In genomic region chr7:152270427-152270826, GRCh38 we compare ENCODE assay signal across 7 cellular contexts.
DNase-seq lines count a peak whose midpoint lies in the region; FAIRE-seq and TF ChIP-seq lines count a peak whose summit lies in the region.
"Not testable (repeated sequence)": the region's sequence is repeated elsewhere in the genome, so short reads cannot be mapped to it uniquely, and the experiment has no call there.

No MANE protein-coding gene starts in this region.

- H3K79me1 ChIP-seq in mesenchymal stem cell (replicated peaks; ENCODE audit: low read length, poor library complexity, severe bottlenecking): not testable (repeated sequence)

- H3K18ac ChIP-seq in mesenchymal stem cell (ENCODE audit: low read depth in 1 of 2, low read length in 2 of 2): not testable (repeated sequence)

- not testable (repeated sequence) for H2AFZ ChIP-seq in astrocyte (ENCODE audit: low read depth, low read length); mesenchymal stem cell (ENCODE audit: low read depth, low read length)

- not testable (repeated sequence) for H3K79me2 ChIP-seq in astrocyte (ENCODE audit: insufficient read depth, low read length)

- H3K4me1 Mint-ChIP-seq in astrocyte (ENCODE audit: low read depth, unreplicated experiment) (peaks cover 14% of the 10 kb centered on the region), chondrocyte (ENCODE audit: low read depth) (peaks cover 15% of the 10 kb centered on the region)
- H3K4me1 Mint-ChIP-seq in progenitor cell of endocrine pancreas (ENCODE audit: low read depth): not testable (repeated sequence)

- not testable (repeated sequence) for H2BK5ac ChIP-seq in mesenchymal stem cell (ENCODE audit: low read depth, low read length, poor library complexity, severe bottlenecking)

- not testable (repeated sequence) for TF ChIP-seq POLR2A in GM12891 (IDR thresholded peaks at IDR 0.05; ENCODE audit: low read depth, low read length)

- H3K27ac Mint-ChIP-seq in astrocyte (ENCODE audit: unreplicated experiment): peak overlapping the region; percentile 37
- peak overlapping the region; percentile 42 for H3K27ac Mint-ChIP-seq in chondrocyte (ENCODE audit: unreplicated experiment)
- H3K27ac Mint-ChIP-seq in progenitor cell of endocrine pancreas: peak overlapping the region; percentile 76

- H3K4me3 ChIP-seq in astrocyte (ENCODE audit: insufficient read depth, low read depth, low read length); fibroblast of the aortic adventitia (ENCODE audit: low read depth, low read length); mesenchymal stem cell (ENCODE audit: insufficient read depth in 1 of 2, low read depth in 1 of 2, low read length in 2 of 2): not testable (repeated sequence)

- H3K27me3 ChIP-seq in astrocyte (ENCODE audit: insufficient read depth, low read length); mesenchymal stem cell (ENCODE audit: control insufficient read depth in 1 of 2, insufficient read depth in 1 of 2, low read length in 2 of 2): not testable (repeated sequence)

- H3K4me3 Mint-ChIP-seq in astrocyte (ENCODE audit: unreplicated experiment); chondrocyte (ENCODE audit: unreplicated experiment); progenitor cell of endocrine pancreas (ENCODE audit: low read depth): not testable (repeated sequence)

- not testable (repeated sequence) for H3K36me3 Mint-ChIP-seq in astrocyte (ENCODE audit: low read depth, unreplicated experiment); chondrocyte (ENCODE audit: low read depth); progenitor cell of endocrine pancreas (ENCODE audit: insufficient read depth)

- not testable (repeated sequence) for DNase-seq in GM12891 (ENCODE audit: insufficient read length, low spot score); chondrocyte (ENCODE audit: low spot score); progenitor cell of endocrine pancreas (ENCODE audit: low spot score, unreplicated experiment)
- DNase-seq in RPMI7951 (ENCODE audit: low read depth) (peak; percentile 15), astrocyte (ENCODE audit: low read depth) (peak; percentile 66), fibroblast of the aortic adventitia (ENCODE audit: low read depth) (peak; percentile 53), mesenchymal stem cell (peak; percentile 17)

- not testable (repeated sequence) for TF ChIP-seq CTCF in astrocyte (IDR thresholded peaks at IDR 0.05; ENCODE audit: insufficient read depth, low read depth, low read length); chondrocyte (IDR thresholded peaks at IDR 0.05); fibroblast of the aortic adventitia (IDR thresholded peaks at IDR 0.05; ENCODE audit: insufficient read depth, low read length); progenitor cell of endocrine pancreas (IDR thresholded peaks at IDR 0.05; ENCODE audit: unreplicated experiment)

- H4K8ac ChIP-seq in mesenchymal stem cell (ENCODE audit: low read length): not testable (repeated sequence)

- not testable (repeated sequence) for H3K4ac ChIP-seq in mesenchymal stem cell (ENCODE audit: low read depth in 1 of 2, low read length in 2 of 2)

- not testable (repeated sequence) for H3K36me3 ChIP-seq in astrocyte (ENCODE audit: insufficient read depth, low read length)
- H3K36me3 ChIP-seq in mesenchymal stem cell (ENCODE audit: control insufficient read depth in 1 of 2, insufficient read depth in 2 of 2, low read depth in 1 of 2, low read length in 2 of 2): peaks cover 0 to 17% of the 10 kb centered on the region in 2 experiments

- H3K9me3 ChIP-seq in astrocyte (ENCODE audit: insufficient read depth, low read depth, low read length); mesenchymal stem cell (ENCODE audit: control insufficient read depth, low read length): not testable (repeated sequence)

- H3K9ac ChIP-seq in astrocyte (ENCODE audit: low read length); mesenchymal stem cell (ENCODE audit: low read length): not testable (repeated sequence)

- H3K27ac ChIP-seq in astrocyte (ENCODE audit: low read depth, low read length); mesenchymal stem cell (ENCODE audit: low read length, poor library complexity, severe bottlenecking): not testable (repeated sequence)

- H2BK12ac ChIP-seq in mesenchymal stem cell (ENCODE audit: low read length in 2 of 2): not testable (repeated sequence)

- 99% methylated on average over 2 of the region's 2 CpGs for WGBS in mesenchymal stem cell

- H2BK120ac ChIP-seq in mesenchymal stem cell (ENCODE audit: low read depth, low read length): not testable (repeated sequence)

- H3K4me1 ChIP-seq in astrocyte (ENCODE audit: insufficient read depth, low read length); mesenchymal stem cell (ENCODE audit: control insufficient read depth, insufficient read depth, low read depth, low read length): not testable (repeated sequence)

- not testable (repeated sequence) for H3K14ac ChIP-seq in mesenchymal stem cell (ENCODE audit: low read length in 2 of 2)

- H2AK5ac ChIP-seq in mesenchymal stem cell (ENCODE audit: low read length, severe bottlenecking): not testable (repeated sequence)

- H4K20me1 ChIP-seq in astrocyte (ENCODE audit: insufficient read depth, low read length): not testable (repeated sequence)

- H3K27me3 Mint-ChIP-seq in astrocyte (ENCODE audit: low read depth, unreplicated experiment); chondrocyte (ENCODE audit: low read depth); progenitor cell of endocrine pancreas: not testable (repeated sequence)

- not testable (repeated sequence) for H2BK15ac ChIP-seq in mesenchymal stem cell (ENCODE audit: low read depth, poor library complexity, severe bottlenecking)

- H4K91ac ChIP-seq in mesenchymal stem cell (ENCODE audit: low read length): not testable (repeated sequence)

- FAIRE-seq in GM12891 (lab: Jason Lieb, UNC) (peak; percentile 9), astrocyte (lab: Jason Lieb, UNC) (peak; percentile 87)

- H3K4me2 ChIP-seq in astrocyte (ENCODE audit: low read length); mesenchymal stem cell (ENCODE audit: low read length, poor library complexity, severe bottlenecking): not testable (repeated sequence)

- not testable (repeated sequence) for H3K9me3 Mint-ChIP-seq in astrocyte (ENCODE audit: unreplicated experiment); chondrocyte (ENCODE audit: low read depth); progenitor cell of endocrine pancreas (ENCODE audit: low read depth)

- not testable (repeated sequence) for H3K23ac ChIP-seq in mesenchymal stem cell (ENCODE audit: low read length in 2 of 2)
